Comparison of ENCODE assay signal across 23 cellular contexts in the genomic region with DNA sequence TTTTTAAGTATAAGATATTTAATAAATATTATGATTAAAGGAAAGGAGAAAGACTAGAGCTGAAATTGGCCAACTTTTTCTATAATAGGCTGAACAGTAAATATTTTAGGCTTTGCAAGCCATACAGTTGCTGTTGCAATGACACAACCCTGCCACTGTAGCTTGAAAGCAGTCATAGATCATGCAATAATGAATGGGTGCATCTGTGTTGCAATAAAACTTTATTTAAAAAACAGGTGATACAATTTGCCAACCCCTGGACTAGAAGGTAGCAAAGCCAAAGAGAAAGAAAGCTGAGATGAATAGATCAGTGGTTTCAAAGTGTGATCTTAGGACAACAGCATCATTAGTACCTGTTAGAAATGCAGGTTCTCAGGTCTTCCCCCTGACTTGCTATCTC.
DNase-seq lines count a peak whose midpoint lies in the region; ATAC-seq and TF ChIP-seq lines count a peak whose summit lies in the region.
"Had no signal": no experiment of that assay in that cellular context is flagged by ENCODE, and none has a peak within 500 bp of the region (broad histone marks: within the 10 kb centered on the region; RNA-seq: fewer than 3 reads in every experiment).

No MANE protein-coding gene starts in this region.

- H4K20me1 ChIP-seq in DND-41 (ENCODE audit: insufficient read depth, low read length) = no peaks in the 10 kb centered on the region
- no peaks in the 10 kb centered on the region for H4K20me1 ChIP-seq in SU-DHL-6 (ENCODE audit: low read depth, low read length)

- no peaks in the 10 kb centered on the region for H3K9me3 ChIP-seq in DND-41 (ENCODE audit: insufficient read depth, low read length, severe bottlenecking)
- H3K9me3 ChIP-seq in SU-DHL-6 (ENCODE audit: insufficient read depth, low read length) = no peaks in the 10 kb centered on the region
- H3K9me3 ChIP-seq: psoas muscle had no signal

- peak; percentile 10; the same call in 1 of the 2 replicates for TF ChIP-seq RAD21 in Ishikawa (IDR thresholded peaks at IDR 0.05; ENCODE audit: low read depth)

- no peaks in the 10 kb centered on the region for H3K4me1 ChIP-seq in DND-41 (ENCODE audit: insufficient read depth, low read length)

- no peak overlapping the region for H2AFZ ChIP-seq in DND-41 (ENCODE audit: low read depth, low read length)
- H2AFZ ChIP-seq in SU-DHL-6 (ENCODE audit: low read depth, low read length, severe bottlenecking) = no peak overlapping the region

- ATAC-seq in DND-41 (ENCODE audit: insufficient read depth, low read depth) = no peak
- no peak for ATAC-seq in GM21390 (IDR thresholded peaks at IDR 0.05; ENCODE audit: unreplicated experiment)
- no peak for ATAC-seq in GM19328 (IDR thresholded peaks at IDR 0.05; ENCODE audit: unreplicated experiment)
- ATAC-seq in HG03457 (IDR thresholded peaks at IDR 0.05; ENCODE audit: unreplicated experiment) = no peak
- ATAC-seq: heart right ventricle; left ventricle myocardium superior; psoas muscle; stimulated activated effector memory CD8-positive, alpha-beta T cell treated with anti-CD3 and anti-CD28 coated beads, Interleukin-12 subunit alpha, Interleukin-12 subunit beta, amount 100 ng/mL, for 72 hours had no signal

- H3F3A ChIP-seq in SU-DHL-6 (ENCODE audit: insufficient read depth) = no peaks in the 10 kb centered on the region

- H3K9ac ChIP-seq in DND-41 (ENCODE audit: low read depth, low read length) (no peak overlapping the region), SU-DHL-6 (ENCODE audit: low read length) (no peak overlapping the region)

- no peak for TF ChIP-seq EP300 in Ishikawa (IDR thresholded peaks at IDR 0.05; ENCODE audit: borderline replicate concordance)

- H3K27ac ChIP-seq in DND-41 (ENCODE audit: low read length) (no peak overlapping the region), SU-DHL-6 (ENCODE audit: low read depth, low read length) (no peak overlapping the region)
- H3K27ac ChIP-seq: heart right ventricle, psoas muscle had no signal

- H3K4me3 ChIP-seq in DND-41 (ENCODE audit: low read depth in 1 of 2, low read length in 2 of 2) (no peak overlapping the region), SU-DHL-6 (ENCODE audit: insufficient read depth, low read length, poor library complexity, severe bottlenecking) (no peak overlapping the region), fibroblast of mammary gland (ENCODE audit: control insufficient read depth, low read depth, low read length) (no peak overlapping the region)
- H3K4me3 ChIP-seq: heart right ventricle, psoas muscle had no signal

- H3K27me3 ChIP-seq in DND-41 (ENCODE audit: insufficient read depth, low read length, poor library complexity) (no peaks in the 10 kb centered on the region), SU-DHL-6 (ENCODE audit: low read length) (no peaks in the 10 kb centered on the region)

- peak; percentile 9 for TF ChIP-seq CTCF in DND-41 (IDR thresholded peaks at IDR 0.05; ENCODE audit: borderline replicate concordance, extremely low read depth, low read length, poor library complexity, severe bottlenecking)
- TF ChIP-seq CTCF in SU-DHL-6 (IDR thresholded peaks at IDR 0.05; ENCODE audit: insufficient read depth, low read length, poor library complexity, severe bottlenecking) = peak; percentile 14
- peak; percentile 25 for TF ChIP-seq CTCF in fibroblast of mammary gland (conservative IDR thresholded peaks at IDR 0.05; ENCODE audit: control insufficient read depth, insufficient read depth, low read depth, low read length)

- H3K79me2 ChIP-seq in DND-41 (ENCODE audit: insufficient read depth, low read length) = no peaks in the 10 kb centered on the region
- H3K79me2 ChIP-seq in SU-DHL-6 (ENCODE audit: insufficient read depth, low read length) = no peaks in the 10 kb centered on the region

- no peak for DNase-seq in DND-41
- DNase-seq in fibroblast of mammary gland (ENCODE audit: low read depth) = peak; percentile 16
- DNase-seq: activated CD4-positive, alpha-beta T cell treated with anti-CD3 and anti-CD28 coated beads for 1 hour; activated naive CD4-positive, alpha-beta T cell treated with anti-CD3 and anti-CD28 coated beads, Interleukin-2, amount 10 ng/mL, durations not matched to agents 7 days and 5 days; activated T-cell treated with anti-CD3 and anti-CD28 coated beads, Interleukin-2, amount 50 U/mL, for 24 hours; anterior cingulate cortex; CD4-positive, alpha-beta T cell; cerebellar nuclear complex; DMS153; effector CD4-positive, alpha-beta T cell; heart right ventricle; left ventricle myocardium superior; NCI-H1092; NCI-H2029; NCI-H446; NK-92 treated with Interleukin-12 subunit alpha and Interleukin-12 subunit beta, amount 100 ng/mL, for 24 hours; psoas muscle had no signal

- H3K36me3 ChIP-seq in DND-41 (ENCODE audit: insufficient read depth, low read length) (no peaks in the 10 kb centered on the region), SU-DHL-6 (ENCODE audit: low read length) (no peaks in the 10 kb centered on the region)
- H3K36me3 ChIP-seq: heart right ventricle had no signal

- H3K4me2 ChIP-seq in DND-41 (ENCODE audit: insufficient read depth, low read length) = no peak overlapping the region
- H3K4me2 ChIP-seq in SU-DHL-6 (ENCODE audit: low read depth, low read length, poor library complexity, severe bottlenecking) = no peak overlapping the region

- no peaks in the 10 kb centered on the region for H3K9me2 ChIP-seq in SU-DHL-6 (replicated peaks; ENCODE audit: insufficient read depth, low read length)

TF ChIP-seq in Ishikawa, 13 proteins besides CTCF, POLR2A, EP300 and RAD21:
- no peak for TF ChIP-seq ZBTB7A (IDR thresholded peaks at IDR 0.05; ENCODE audit: low read depth)
- TF ChIP-seq NFIC (IDR thresholded peaks at IDR 0.05) = no peak
- no peak for TF ChIP-seq CREB1 (IDR thresholded peaks at IDR 0.05; ENCODE audit: low read depth)
- TF ChIP-seq CEBPB (IDR thresholded peaks at IDR 0.05) = no peak
- no peak for TF ChIP-seq EGR1 (IDR thresholded peaks at IDR 0.05)
- TF ChIP-seq TEAD4 (IDR thresholded peaks at IDR 0.05) = no peak
TF ChIP-seq in Ishikawa: peak in this region for 0.
